In genomic region chr14:24129410-24129998, GRCh38 we compare ENCODE assay signal across 27 cellular contexts. TPM values are rescaled to one million over a fixed set of nuclear protein-coding genes. Genes with fewer than 3 reads are reported as not detected.
DNase-seq lines count a peak whose midpoint lies in the region; ATAC-seq and TF ChIP-seq lines count a peak whose summit lies in the region.
"Had no signal": no experiment of that assay in that cellular context is flagged by ENCODE, and none has a peak within 500 bp of the region (broad histone marks: within the 10 kb centered on the region; RNA-seq: fewer than 3 reads in every experiment).

No MANE protein-coding gene starts in this region.

- in situ Hi-C loops in gastrocnemius medialis (cut with MboI; ENCODE audit: low sequenced_read_pairs in 4 of 4), result loop anchor here in 1 of 4 donors (25.0 kb wide), 1 partner anchor 817 kb away; the partner anchor contains the start of genes BCL2L2, PABPN1 and PPP1R3E

- DNase-seq in left ventricle myocardium inferior (no peak), Right ventricle myocardium superior (no peak), SJCRH30 (no peak), mesenteric fat pad (ENCODE audit: low spot score) (peak; percentile 22), gastrocnemius medialis (no peak), coronary artery (ENCODE audit: low spot score) (no peak)
- DNase-seq in activated CD4-positive, alpha-beta T cell treated with anti-CD3 and anti-CD28 coated beads for 36 hours, result no peak
- DNase-seq: 8988T; ACHN; BE2C; C1 segment of cervical spinal cord; CD4-positive, alpha-beta memory T cell; CD4-positive, CD25-positive, alpha-beta regulatory T cell; CD8-positive, alpha-beta memory T cell; COR-L47; DMS 273 treated with DMSO at 0.1 percent for 48 hours; DMS153; DMS53; DMS79; DND-41; EL; GDM1 had no signal

- H3K36me3 Mint-ChIP-seq in activated CD4-positive, alpha-beta T cell treated with anti-CD3 and anti-CD28 coated beads for 36 hours (ENCODE audit: low read depth), result peaks cover 2% of the 10 kb centered on the region

- ATAC-seq in Right ventricle myocardium superior (ENCODE audit: poor library complexity), result no peak
- no peak for ATAC-seq in gastrocnemius medialis
- ATAC-seq in activated CD4-positive, alpha-beta T cell treated with anti-CD3 and anti-CD28 coated beads for 36 hours, result no peak
- ATAC-seq: GM12878 had no signal

- no peaks in the 10 kb centered on the region for H3K9me3 Mint-ChIP-seq in activated CD4-positive, alpha-beta T cell treated with anti-CD3 and anti-CD28 coated beads for 36 hours (ENCODE audit: low read depth)
- H3K9me3 Mint-ChIP-seq: CD4-positive, CD25-positive, alpha-beta regulatory T cell; CD8-positive, alpha-beta memory T cell had no signal

- no peaks in the 10 kb centered on the region for H3K27me3 Mint-ChIP-seq in activated CD4-positive, alpha-beta T cell treated with anti-CD3 and anti-CD28 coated beads for 36 hours
- H3K27me3 Mint-ChIP-seq: CD4-positive, alpha-beta memory T cell; CD8-positive, alpha-beta memory T cell had no signal

- no peak overlapping the region for H3K27ac Mint-ChIP-seq in activated CD4-positive, alpha-beta T cell treated with anti-CD3 and anti-CD28 coated beads for 36 hours
- H3K27ac Mint-ChIP-seq: CD4-positive, alpha-beta memory T cell; CD4-positive, CD25-positive, alpha-beta regulatory T cell had no signal

- H3K4me3 Mint-ChIP-seq in activated CD4-positive, alpha-beta T cell treated with anti-CD3 and anti-CD28 coated beads for 36 hours, result no peak overlapping the region
- H3K4me3 Mint-ChIP-seq: CD14-positive monocyte; CD4-positive, alpha-beta memory T cell; CD8-positive, alpha-beta memory T cell had no signal

- peak overlapping the region; percentile 98 for H3K27ac ChIP-seq in left ventricle myocardium inferior (replicated peaks)
- H3K27ac ChIP-seq in SJCRH30, result peak overlapping the region; percentile 98; the same call in 1 of the 2 replicates
- H3K27ac ChIP-seq in gastrocnemius medialis, result peak overlapping the region; percentile 95 to 99 (median 98)
- H3K27ac ChIP-seq in coronary artery, result no peak overlapping the region
- H3K27ac ChIP-seq: BLaER1 had no signal

- POLR2A ChIA-PET in activated CD4-positive, alpha-beta T cell treated with anti-CD3 and anti-CD28 coated beads for 36 hours (lab: Charles Lee), result no interaction called here

- no peak for TF ChIP-seq CTCF in left ventricle myocardium inferior (IDR thresholded peaks at IDR 0.05; ENCODE audit: borderline replicate concordance)
- no peak for TF ChIP-seq CTCF in gastrocnemius medialis (IDR thresholded peaks at IDR 0.05 in 4 of 5, conservative IDR thresholded peaks at IDR 0.05 in 1 of 5)
- TF ChIP-seq CTCF in coronary artery (IDR thresholded peaks at IDR 0.05), result no peak

- H3K4me1 ChIP-seq in left ventricle myocardium inferior (peaks cover 27% of the 10 kb centered on the region), SJCRH30 (peaks cover 18% of the 10 kb centered on the region), gastrocnemius medialis (peaks cover 29 to 34% of the 10 kb centered on the region in 2 donors)
- H3K4me1 ChIP-seq: BE2C had no signal

- peaks cover 16% of the 10 kb centered on the region for H3K4me1 Mint-ChIP-seq in activated CD4-positive, alpha-beta T cell treated with anti-CD3 and anti-CD28 coated beads for 36 hours

- H3K36me3 ChIP-seq in left ventricle myocardium inferior, result no peaks in the 10 kb centered on the region
- peaks cover 12% of the 10 kb centered on the region for H3K36me3 ChIP-seq in SJCRH30
- H3K36me3 ChIP-seq in gastrocnemius medialis, result no peaks in the 10 kb centered on the region
- H3K36me3 ChIP-seq: BE2C had no signal

- no peak for TF ChIP-seq POLR2A in gastrocnemius medialis (IDR thresholded peaks at IDR 0.05)

- CTCF ChIA-PET in activated CD4-positive, alpha-beta T cell treated with anti-CD3 and anti-CD28 coated beads for 36 hours (lab: Charles Lee), result interaction anchor here (0.5 to 1.0 kb wide), 2 partner anchors 31 to 541 kb away, joined by 3 to 4 read pairs; no protein-coding TSS in a partner anchor

- intact Hi-C loops in left ventricle myocardium inferior (cut with micrococcal nuclease) (no loop called here), Right ventricle myocardium superior (cut with DNase I) (no loop called here), gastrocnemius medialis (cut with DNase I; ENCODE audit: low total_unique reads) (no loop called here)
- intact Hi-C loops in activated CD4-positive, alpha-beta T cell treated with anti-CD3 and anti-CD28 coated beads for 36 hours (cut with DNase I, micrococcal nuclease), result no loop called here

- H3K9me3 ChIP-seq in left ventricle myocardium inferior (replicated peaks), result no peaks in the 10 kb centered on the region
- no peaks in the 10 kb centered on the region for H3K9me3 ChIP-seq in SJCRH30 (replicated peaks)
- H3K9me3 ChIP-seq in gastrocnemius medialis, result no peaks in the 10 kb centered on the region
- H3K9me3 ChIP-seq: BE2C, BLaER1 had no signal

- H3K4me3 ChIP-seq in left ventricle myocardium inferior (no peak overlapping the region), SJCRH30 (no peak overlapping the region), gastrocnemius medialis (no peak overlapping the region), coronary artery (no peak overlapping the region)
- H3K4me3 ChIP-seq: BLaER1, GM12878 had no signal

- no peaks in the 10 kb centered on the region for H3K27me3 ChIP-seq in left ventricle myocardium inferior (ENCODE audit: low read depth)
- no peaks in the 10 kb centered on the region for H3K27me3 ChIP-seq in SJCRH30
- H3K27me3 ChIP-seq in gastrocnemius medialis, result no peaks in the 10 kb centered on the region
- H3K27me3 ChIP-seq: BE2C, BLaER1 had no signal

RNA-seq across cellular contexts. Expression of gene FITM1, which starts 1.0 kb away (rescaled TPM):
- total RNA-seq in left ventricle myocardium inferior (148 TPM), Right ventricle myocardium superior (126 TPM), mesenteric fat pad (0.58 TPM), gastrocnemius medialis (10 to 100 TPM; 45.3 to 91.3 (median 65.4) TPM)
- total RNA-seq in SJCRH30 (2014; rRNA removed; shearing (Covaris generic)), result 137 and 161 TPM in 2 replicates
- total RNA-seq in activated CD4-positive, alpha-beta T cell treated with anti-CD3 and anti-CD28 coated beads for 36 hours, result under 1 TPM in 1 of 2 experiments, not detected in 1; 0.53 TPM
- total RNA-seq: A673, Daoy had no signal

RNA-seq across cellular contexts. Expression of gene PSME1, which starts 6.5 kb away (rescaled TPM):
- total RNA-seq in left ventricle myocardium inferior (108 TPM), Right ventricle myocardium superior (129 TPM), mesenteric fat pad (121 TPM), gastrocnemius medialis (100 to 1,000 TPM in 2 of 4 donors, 10 to 100 TPM in 2; 63.3 to 158 (median 87.5) TPM)
- 118 and 120 TPM in 2 replicates for total RNA-seq in SJCRH30 (2014; rRNA removed; shearing (Covaris generic))
- 100 to 1,000 TPM; 414 to 418 TPM for total RNA-seq in activated CD4-positive, alpha-beta T cell treated with anti-CD3 and anti-CD28 coated beads for 36 hours

RNA-seq across cellular contexts. Expression of gene EMC9, which starts 11.9 kb away (rescaled TPM):
- total RNA-seq in left ventricle myocardium inferior (14.5 TPM), Right ventricle myocardium superior (14.4 TPM), mesenteric fat pad (15.5 TPM), gastrocnemius medialis (10 to 100 TPM; 13.6 to 18.8 (median 16.3) TPM)
- total RNA-seq in SJCRH30 (2014; rRNA removed; shearing (Covaris generic)), result 45.6 and 52.7 TPM in 2 replicates
- 10 to 100 TPM; 36.9 to 46.7 TPM for total RNA-seq in activated CD4-positive, alpha-beta T cell treated with anti-CD3 and anti-CD28 coated beads for 36 hours

RNA-seq across cellular contexts. Expression of gene NRL, which starts 14.8 kb away (rescaled TPM):
- total RNA-seq in left ventricle myocardium inferior (1.5 TPM), Right ventricle myocardium superior (0.75 TPM), mesenteric fat pad (1.6 TPM), gastrocnemius medialis (1 to 10 TPM in 3 of 4 donors, under 1 TPM in 1; 0.82 to 4.5 (median 2.4) TPM)
- total RNA-seq in SJCRH30 (2014; rRNA removed; shearing (Covaris generic)), result 3.5 and 4.4 TPM in 2 replicates
- total RNA-seq in activated CD4-positive, alpha-beta T cell treated with anti-CD3 and anti-CD28 coated beads for 36 hours, result 1 to 10 TPM; 1.5 to 1.6 TPM

RNA-seq across cellular contexts. Expression of gene DCAF11, which starts 14.9 kb away (rescaled TPM):
- total RNA-seq in left ventricle myocardium inferior (74.7 TPM), Right ventricle myocardium superior (81.7 TPM), mesenteric fat pad (31.7 TPM), gastrocnemius medialis (100 to 1,000 TPM in 1 of 4 donors, 10 to 100 TPM in 3; 52.4 to 113 (median 88.7) TPM)
- total RNA-seq in SJCRH30 (2014; rRNA removed; shearing (Covaris generic)), result 75.2 and 82.0 TPM in 2 replicates
- 10 to 100 TPM; 74.0 to 86.2 TPM for total RNA-seq in activated CD4-positive, alpha-beta T cell treated with anti-CD3 and anti-CD28 coated beads for 36 hours

Comparison
In these comparisons a context has a peak if more than half of its experiments do, and no peak if none do; other contexts are left out.
1. H3K27ac ChIP-seq: peak in left ventricle myocardium inferior (single experiment), SJCRH30 (single experiment) and gastrocnemius medialis (4 of 4); none in coronary artery (0 of 2).
2. RNA of gene FITM1, which starts 1.0 kb away (total RNA-seq): 148 TPM in left ventricle myocardium inferior (single experiment), 137 to 161 TPM in SJCRH30, 126 TPM in Right ventricle myocardium superior (single experiment) and 45.3 to 91.3 TPM in gastrocnemius medialis; 0.58 TPM in mesenteric fat pad (single experiment) and 0.53 TPM in activated CD4-positive, alpha-beta T cell treated with anti-CD3 and anti-CD28 coated beads for 36 hours; every median in the first group is over 10 times any median in the second.